Comparison of ENCODE assay signal across 20 cellular contexts in genomic region chr17:80204626-80205468, GRCh38. TPM values are rescaled to one million over a fixed set of nuclear protein-coding genes. Genes with fewer than 3 reads are reported as not detected.
DNase-seq lines count a peak whose midpoint lies in the region; ATAC-seq, FAIRE-seq and TF ChIP-seq lines count a peak whose summit lies in the region.
"Had no signal": no experiment of that assay in that cellular context is flagged by ENCODE, and none has a peak within 500 bp of the region (broad histone marks: within the 10 kb centered on the region; RNA-seq: fewer than 3 reads in every experiment).

No MANE protein-coding gene starts in this region.

- intact Hi-C loops in A673 (cut with micrococcal nuclease; ENCODE audit: unreplicated experiment) (no loop called here), HepG2 (cut with micrococcal nuclease; ENCODE audit: unreplicated experiment) (no loop called here)

- no peaks in the 10 kb centered on the region for H3K36me3 ChIP-seq in A673 (ENCODE audit: insufficient read depth, low read length, poor library complexity, severe bottlenecking)
- peaks cover 0 to 18% of the 10 kb centered on the region in 2 experiments; a peak in 2 of 3 replicates for H3K36me3 ChIP-seq in HEK293 (ENCODE audit: control insufficient read depth in 2 of 2, insufficient read depth in 1 of 2, low read length in 2 of 2)
- peaks cover 2% of the 10 kb centered on the region in 2 experiments; a peak in 2 of 5 replicates for H3K36me3 ChIP-seq in HepG2 (replicated peaks in 1 of 2; ENCODE audit: control insufficient read depth in 1 of 2, insufficient read depth in 2 of 2, low read length in 2 of 2)

- H3K4me2 ChIP-seq in HepG2 (ENCODE audit: low read depth, low read length), result no peak overlapping the region
- H3K4me2 ChIP-seq: PC-9 had no signal

- no peaks in the 10 kb centered on the region for H3K27me3 ChIP-seq in A673 (replicated peaks; ENCODE audit: insufficient read depth, low read depth, low read length, poor library complexity)
- H3K27me3 ChIP-seq in HepG2 (ENCODE audit: control insufficient read depth in 1 of 2, insufficient read depth in 2 of 2, low read length in 2 of 2), result no peaks in the 10 kb centered on the region
- H3K27me3 ChIP-seq: SJCRH30 had no signal

- no peak overlapping the region for H3K4me3 ChIP-seq in A673 (ENCODE audit: low read depth, low read length, poor library complexity, severe bottlenecking)
- H3K4me3 ChIP-seq in HEK293 (ENCODE audit: low read depth, low read length), result no peak overlapping the region
- H3K4me3 ChIP-seq in HepG2 (replicated peaks in 1 of 3; ENCODE audit: insufficient read depth in 1 of 3, low read depth in 2 of 3, low read length in 3 of 3), result no peak overlapping the region
- H3K4me3 ChIP-seq: PC-9, SJCRH30 had no signal

- no peaks in the 10 kb centered on the region for H3K79me2 ChIP-seq in HepG2 (ENCODE audit: insufficient read depth, low read length)

- FAIRE-seq in HepG2 (lab: Jason Lieb, UNC), result no peak
- FAIRE-seq: A204.1, GM12891 had no signal

- H3K27me3 Mint-ChIP-seq in WTC11 (ENCODE audit: low read depth), result no peaks in the 10 kb centered on the region
- H3K27me3 Mint-ChIP-seq: CD4-positive, alpha-beta T cell had no signal

- no peaks in the 10 kb centered on the region for H3K4me1 Mint-ChIP-seq in WTC11

- H3K9ac ChIP-seq in HepG2 (ENCODE audit: insufficient read depth, low read depth, low read length), result no peak overlapping the region

- no peaks in the 10 kb centered on the region for H4K20me1 ChIP-seq in HepG2 (ENCODE audit: insufficient read depth, low read length)

- POLR2A ChIA-PET in A673 (lab: Charles Lee; ENCODE audit: low non-redundant PET) (no interaction called here), HEK293 (lab: Yijun Ruan, JAX) (interaction anchor here (1.3 kb wide), 1 partner anchor 59 kb away, joined by 6 read pairs; no protein-coding TSS in a partner anchor), WTC11 (lab: Charles Lee) (no interaction called here), HepG2 (lab: Yijun Ruan, JAX) (interaction anchor here (0.6 kb wide), 1 partner anchor 59 kb away, joined by 3 read pairs; no protein-coding TSS in a partner anchor)

- TF ChIP-seq EP300 in HepG2 (IDR thresholded peaks at IDR 0.05; ENCODE audit: low read depth in 2 of 2, low read length in 2 of 2), result no peak
- TF ChIP-seq EP300 in HepG2 (CRISPR knock-in tag; IDR thresholded peaks at IDR 0.05; ENCODE audit: borderline replicate concordance), result no peak

- CTCF ChIA-PET in A673 (lab: Charles Lee), result interaction anchor here (0.7 kb wide), 1 partner anchor 220 kb away, joined by 10 read pairs; no protein-coding TSS in a partner anchor
- CTCF ChIA-PET in HEK293 (lab: Yijun Ruan, JAX), result no interaction called here
- CTCF ChIA-PET in WTC11 (lab: Charles Lee), result interaction anchor here (1.2 to 4.3 kb wide), 4 partner anchors 8 to 156 kb away, joined by 3 to 18 read pairs (median 6); no protein-coding TSS in a partner anchor
- CTCF ChIA-PET in HepG2 (lab: Yijun Ruan, JAX; ENCODE audit: low intra/inter-chr PET ratio, low total read pairs), result no interaction called here

- no peak for TF ChIP-seq RAD21 in HepG2 (CRISPR knock-in tag; IDR thresholded peaks at IDR 0.05)

- H3K27ac ChIP-seq in A673 (ENCODE audit: low read depth, low read length, poor library complexity, severe bottlenecking) (no peak overlapping the region), HEK293 (ENCODE audit: extremely low read depth, low read depth, low read length) (no peak overlapping the region), HepG2 (ENCODE audit: extremely low read length, insufficient read depth, low read length) (no peak overlapping the region)
- H3K27ac ChIP-seq: PC-9, SJCRH30 had no signal

- H3K9me3 ChIP-seq in A673 (ENCODE audit: low read depth, low read length, poor library complexity, severe bottlenecking) (no peaks in the 10 kb centered on the region), HEK293 (ENCODE audit: control insufficient read depth, insufficient read depth, low read depth, low read length) (no peaks in the 10 kb centered on the region), HepG2 (ENCODE audit: low read length) (no peaks in the 10 kb centered on the region)
- H3K9me3 ChIP-seq: SJCRH30 had no signal

- H2AFZ ChIP-seq in HepG2 (ENCODE audit: low read length), result no peak overlapping the region
- H2AFZ ChIP-seq: PC-9 had no signal

- ATAC-seq in WTC11, result no peak; the same call in 1 of the 2 replicates
- ATAC-seq in HepG2, result peak; percentile 7; the same call in 2 of the 3 replicates
- no peak for ATAC-seq in GM18511 (IDR thresholded peaks at IDR 0.05; ENCODE audit: unreplicated experiment)
- ATAC-seq in HG03139 (IDR thresholded peaks at IDR 0.05; ENCODE audit: unreplicated experiment), result no peak
- ATAC-seq: HCT116 had no signal

- H3K27ac Mint-ChIP-seq in WTC11, result no peak overlapping the region
- H3K27ac Mint-ChIP-seq: CD4-positive, alpha-beta T cell had no signal

- H3K9me3 Mint-ChIP-seq in WTC11, result no peaks in the 10 kb centered on the region
- H3K9me3 Mint-ChIP-seq: CD4-positive, alpha-beta T cell had no signal

- TF ChIP-seq POLR2A in HepG2 (IDR thresholded peaks at IDR 0.05; ENCODE audit: insufficient read depth in 1 of 2, low read depth in 2 of 2, low read length in 2 of 2), result no peak

- BruUV-seq in A673 (replicated peaks; lab: Mats Ljungman, UMichigan) (no TSS peak), HepG2 (replicated peaks; lab: Mats Ljungman, UMichigan) (no TSS peak)

- 92% methylated on average over 6 of the region's 19 CpGs for WGBS in HepG2 (ENCODE audit: low lambda C conversion rate)

- peaks cover 5% of the 10 kb centered on the region for H3K36me3 Mint-ChIP-seq in WTC11

- peaks cover 9% of the 10 kb centered on the region for H3K4me1 ChIP-seq in A673 (ENCODE audit: insufficient read depth, low read length, poor library complexity, severe bottlenecking)
- H3K4me1 ChIP-seq in HEK293 (ENCODE audit: control insufficient read depth, insufficient read depth, low read length), result no peaks in the 10 kb centered on the region
- no peaks in the 10 kb centered on the region for H3K4me1 ChIP-seq in HepG2 (ENCODE audit: insufficient read depth, low read length)
- H3K4me1 ChIP-seq: SJCRH30 had no signal

- H3K4me3 Mint-ChIP-seq in WTC11, result no peak overlapping the region
- H3K4me3 Mint-ChIP-seq: CD4-positive, alpha-beta T cell had no signal

- in situ Hi-C loops in HepG2 (cut with HindIII; ENCODE audit: extremely low pct_ligation_motif_present, low pct_unique_long_range_greater_than_20kb), result no loop called here

- peak; percentile 34 for DNase-seq in A673 (ENCODE audit: low spot score)
- no peak for DNase-seq in WTC11 (ENCODE audit: low spot score)
- DNase-seq in HepG2 (ENCODE audit: low spot score), result no peak
- no peak for DNase-seq in DMS 273 (lab: John Stamatoyannopoulos, UW; ENCODE audit: unreplicated experiment)
- no peak for DNase-seq in stimulated activated CD4-positive, alpha-beta T cell treated with anti-CD3 and anti-CD28 coated beads, Interleukin-2, amount 100 ng/mL, for 24 hours
- DNase-seq: CD4-positive, alpha-beta T cell; KG1; NCI-H1694 treated with DMSO at 0.1 percent for 48 hours; NCI-H2227 treated with DMSO at 0.1 percent for 48 hours; NCI-H510A treated with DMSO at 0.1 percent for 48 hours; NCI-H774; PC-9; SJCRH30 had no signal

- TF ChIP-seq CTCF in A673 (conservative IDR thresholded peaks at IDR 0.05; ENCODE audit: low read depth, low read length), result no peak
- no peak for TF ChIP-seq CTCF in HEK293 (tag by site-specific recombination; IDR thresholded peaks at IDR 0.05)
- TF ChIP-seq CTCF in WTC11 (IDR thresholded peaks at IDR 0.05), result no peak
- no peak for TF ChIP-seq CTCF in HepG2 (CRISPR knock-in tag; IDR thresholded peaks at IDR 0.05)

RNA-seq across cellular contexts. Expression of gene SGSH, which starts 15.3 kb away (rescaled TPM):
- total RNA-seq in A673 (2021) (32.8 and 33.4 TPM in 2 replicates), WTC11 (2021) (22.0 to 27.7 TPM (median 22.0 TPM) in 3 replicates), HepG2 (2016; rRNA removed; fragmentation: Illumina TruSeq; extraction: Trizol) (5.5 and 12.2 TPM in 2 replicates)
- total RNA-seq in HepG2 (2016; cell fraction: cytosol; rRNA removed; fragmentation: Illumina TruSeq; extraction: Trizol; ENCODE audit: low read depth), result 4.0 and 6.2 TPM in 2 replicates
- 4.5 and 13.3 TPM in 2 replicates for total RNA-seq in HepG2 (2016; cell fraction: insoluble cytoplasmic fraction; rRNA removed; fragmentation: Illumina TruSeq; extraction: Trizol)
- 6.1 and 6.4 TPM in 2 replicates for total RNA-seq in HepG2 (2016; cell fraction: membrane; rRNA removed; fragmentation: Illumina TruSeq; extraction: Trizol)
- total RNA-seq in HepG2 (2016; cell fraction: nucleus; rRNA removed; fragmentation: Illumina TruSeq; extraction: Trizol), result 18.5 and 23.9 TPM in 2 replicates
- 17.6 and 23.9 TPM in 2 replicates for polyA plus RNA-seq in HepG2 (2011; rRNA removed)
- polyA plus RNA-seq in HepG2 (2011; cell fraction: cytosol; rRNA removed), result 13.7 and 17.1 TPM in 2 replicates
- 145 and 163 TPM in 2 replicates for polyA plus RNA-seq in HepG2 (2011; cell fraction: nucleus; rRNA removed)
- polyA plus RNA-seq in HepG2 (2012), result 21.6 and 30.9 TPM in 2 replicates
- 3.7 and 4.2 TPM in 2 replicates for polyA plus RNA-seq in HepG2 (2016; cell fraction: cytosol; fragmentation: Illumina TruSeq; extraction: Trizol; ENCODE audit: low read depth)
- polyA plus RNA-seq in HepG2 (2016; cell fraction: insoluble cytoplasmic fraction; fragmentation: Illumina TruSeq; extraction: Trizol; ENCODE audit: low read depth), result 7.1 and 11.5 TPM in 2 replicates
- 7.0 and 7.3 TPM in 2 replicates for polyA plus RNA-seq in HepG2 (2016; cell fraction: membrane; fragmentation: Illumina TruSeq; extraction: Trizol; ENCODE audit: low read depth)
- polyA plus RNA-seq in HepG2 (2016; cell fraction: nucleus; fragmentation: Illumina TruSeq; extraction: Trizol; ENCODE audit: insufficient read depth, low read depth), result 81.4 and 86.8 TPM in 2 replicates
- 15.4 and 23.1 TPM in 2 replicates for polyA minus RNA-seq in HepG2 (2011; rRNA and poly(A)+ RNA removed; ENCODE audit: low replicate concordance)
- polyA minus RNA-seq in HepG2 (2011; cell fraction: cytosol; rRNA and poly(A)+ RNA removed), result 15.4 and 18.7 TPM in 2 replicates
- polyA minus RNA-seq in HepG2 (2011; cell fraction: nucleus; rRNA and poly(A)+ RNA removed), result 34.1 and 36.2 TPM in 2 replicates

RNA-seq across cellular contexts. Expression of gene SLC26A11, which starts 15.4 kb away (rescaled TPM):
- total RNA-seq in A673 (2021) (23.5 and 23.6 TPM in 2 replicates), WTC11 (2021) (19.1 to 26.4 TPM (median 23.5 TPM) in 3 replicates), HepG2 (2016; rRNA removed; fragmentation: Illumina TruSeq; extraction: Trizol) (3.1 and 8.7 TPM in 2 replicates)
- 3.2 and 3.4 TPM in 2 replicates for total RNA-seq in HepG2 (2016; cell fraction: cytosol; rRNA removed; fragmentation: Illumina TruSeq; extraction: Trizol; ENCODE audit: low read depth)
- total RNA-seq in HepG2 (2016; cell fraction: insoluble cytoplasmic fraction; rRNA removed; fragmentation: Illumina TruSeq; extraction: Trizol), result 3.5 and 11.2 TPM in 2 replicates
- 3.1 and 3.2 TPM in 2 replicates for total RNA-seq in HepG2 (2016; cell fraction: membrane; rRNA removed; fragmentation: Illumina TruSeq; extraction: Trizol)
- 12.9 and 13.6 TPM in 2 replicates for total RNA-seq in HepG2 (2016; cell fraction: nucleus; rRNA removed; fragmentation: Illumina TruSeq; extraction: Trizol)
- 13.2 and 21.1 TPM in 2 replicates for polyA plus RNA-seq in HepG2 (2011; rRNA removed)
- polyA plus RNA-seq in HepG2 (2011; cell fraction: cytosol; rRNA removed), result 5.5 and 7.6 TPM in 2 replicates
- 121 and 146 TPM in 2 replicates for polyA plus RNA-seq in HepG2 (2011; cell fraction: nucleus; rRNA removed)
- polyA plus RNA-seq in HepG2 (2012), result 7.0 and 18.5 TPM in 2 replicates
- 0.73 and 1.0 TPM in 2 replicates for polyA plus RNA-seq in HepG2 (2016; cell fraction: cytosol; fragmentation: Illumina TruSeq; extraction: Trizol; ENCODE audit: low read depth)
- 2.8 and 4.4 TPM in 2 replicates for polyA plus RNA-seq in HepG2 (2016; cell fraction: insoluble cytoplasmic fraction; fragmentation: Illumina TruSeq; extraction: Trizol; ENCODE audit: low read depth)
- polyA plus RNA-seq in HepG2 (2016; cell fraction: membrane; fragmentation: Illumina TruSeq; extraction: Trizol; ENCODE audit: low read depth), result 1.4 and 2.3 TPM in 2 replicates
- polyA plus RNA-seq in HepG2 (2016; cell fraction: nucleus; fragmentation: Illumina TruSeq; extraction: Trizol; ENCODE audit: insufficient read depth, low read depth), result 29.5 and 32.2 TPM in 2 replicates
- 7.7 and 20.5 TPM in 2 replicates for polyA minus RNA-seq in HepG2 (2011; rRNA and poly(A)+ RNA removed; ENCODE audit: low replicate concordance)
- polyA minus RNA-seq in HepG2 (2011; cell fraction: cytosol; rRNA and poly(A)+ RNA removed), result 5.6 and 11.8 TPM in 2 replicates
- 22.4 and 23.0 TPM in 2 replicates for polyA minus RNA-seq in HepG2 (2011; cell fraction: nucleus; rRNA and poly(A)+ RNA removed)

RNA-seq across cellular contexts. Expression of gene CARD14, which starts 35.0 kb away (rescaled TPM):
- 0.09 TPM in 1 of 2 replicates, not detected in the other for total RNA-seq in A673 (2021)
- total RNA-seq in WTC11 (2021), result 0.18 to 0.83 TPM (median 0.25 TPM) in 3 replicates
- 0.11 TPM in 1 of 2 replicates, not detected in the other for total RNA-seq in HepG2 (2016; rRNA removed; fragmentation: Illumina TruSeq; extraction: Trizol)
- total RNA-seq in HepG2 (2016; cell fraction: cytosol; rRNA removed; fragmentation: Illumina TruSeq; extraction: Trizol; ENCODE audit: low read depth), result not detected in 2 replicates
- total RNA-seq in HepG2 (2016; cell fraction: insoluble cytoplasmic fraction; rRNA removed; fragmentation: Illumina TruSeq; extraction: Trizol), result 0.06 TPM in 1 of 2 replicates, not detected in the other
- total RNA-seq in HepG2 (2016; cell fraction: membrane; rRNA removed; fragmentation: Illumina TruSeq; extraction: Trizol), result not detected in 2 replicates
- total RNA-seq in HepG2 (2016; cell fraction: nucleus; rRNA removed; fragmentation: Illumina TruSeq; extraction: Trizol), result not detected in 2 replicates
- polyA plus RNA-seq in HepG2 (2011; rRNA removed), result 0.03 TPM in 1 of 2 replicates, not detected in the other
- not detected in 2 replicates for polyA plus RNA-seq in HepG2 (2011; cell fraction: cytosol; rRNA removed)
- polyA plus RNA-seq in HepG2 (2011; cell fraction: nucleus; rRNA removed), result 0.05 and 0.11 TPM in 2 replicates
- polyA plus RNA-seq in HepG2 (2012), result 0.16 and 0.19 TPM in 2 replicates
- not detected in 2 replicates for polyA plus RNA-seq in HepG2 (2016; cell fraction: cytosol; fragmentation: Illumina TruSeq; extraction: Trizol; ENCODE audit: low read depth)
- polyA plus RNA-seq in HepG2 (2016; cell fraction: insoluble cytoplasmic fraction; fragmentation: Illumina TruSeq; extraction: Trizol; ENCODE audit: low read depth), result not detected in 2 replicates
- not detected in 2 replicates for polyA plus RNA-seq in HepG2 (2016; cell fraction: membrane; fragmentation: Illumina TruSeq; extraction: Trizol; ENCODE audit: low read depth)
- polyA plus RNA-seq in HepG2 (2016; cell fraction: nucleus; fragmentation: Illumina TruSeq; extraction: Trizol; ENCODE audit: insufficient read depth, low read depth), result 0.21 TPM in 1 of 2 replicates, not detected in the other
- 0.22 and 5.5 TPM in 2 replicates for polyA minus RNA-seq in HepG2 (2011; rRNA and poly(A)+ RNA removed; ENCODE audit: low replicate concordance)
- polyA minus RNA-seq in HepG2 (2011; cell fraction: cytosol; rRNA and poly(A)+ RNA removed), result not detected in 2 replicates
- polyA minus RNA-seq in HepG2 (2011; cell fraction: nucleus; rRNA and poly(A)+ RNA removed), result not detected in 2 replicates
- total RNA-seq: CD4-positive, alpha-beta T cell had no signal
- polyA plus RNA-seq: BJ had no signal

RNA-seq across cellular contexts. Expression of gene RNF213, which starts 55.8 kb away (rescaled TPM):
- total RNA-seq in A673 (2021) (78.0 and 102 TPM in 2 replicates), WTC11 (2021) (70.3 to 72.6 TPM (median 70.5 TPM) in 3 replicates), HepG2 (2016; rRNA removed; fragmentation: Illumina TruSeq; extraction: Trizol) (38.7 and 42.8 TPM in 2 replicates)
- total RNA-seq in HepG2 (2016; cell fraction: cytosol; rRNA removed; fragmentation: Illumina TruSeq; extraction: Trizol; ENCODE audit: low read depth), result 8.0 and 9.3 TPM in 2 replicates
- total RNA-seq in HepG2 (2016; cell fraction: insoluble cytoplasmic fraction; rRNA removed; fragmentation: Illumina TruSeq; extraction: Trizol), result 36.5 and 38.8 TPM in 2 replicates
- total RNA-seq in HepG2 (2016; cell fraction: membrane; rRNA removed; fragmentation: Illumina TruSeq; extraction: Trizol), result 12.8 and 13.4 TPM in 2 replicates
- 57.4 and 57.5 TPM in 2 replicates for total RNA-seq in HepG2 (2016; cell fraction: nucleus; rRNA removed; fragmentation: Illumina TruSeq; extraction: Trizol)
- 38.6 and 44.0 TPM in 2 replicates for polyA plus RNA-seq in HepG2 (2011; rRNA removed)
- polyA plus RNA-seq in HepG2 (2011; cell fraction: cytosol; rRNA removed), result 16.4 and 18.9 TPM in 2 replicates
- polyA plus RNA-seq in HepG2 (2011; cell fraction: nucleus; rRNA removed), result 134 and 171 TPM in 2 replicates
- polyA plus RNA-seq in HepG2 (2012), result 28.2 and 46.6 TPM in 2 replicates
- 1.4 and 2.0 TPM in 2 replicates for polyA plus RNA-seq in HepG2 (2016; cell fraction: cytosol; fragmentation: Illumina TruSeq; extraction: Trizol; ENCODE audit: low read depth)
- 23.5 and 27.4 TPM in 2 replicates for polyA plus RNA-seq in HepG2 (2016; cell fraction: insoluble cytoplasmic fraction; fragmentation: Illumina TruSeq; extraction: Trizol; ENCODE audit: low read depth)
- polyA plus RNA-seq in HepG2 (2016; cell fraction: membrane; fragmentation: Illumina TruSeq; extraction: Trizol; ENCODE audit: low read depth), result 3.4 and 3.7 TPM in 2 replicates
- 77.8 and 79.2 TPM in 2 replicates for polyA plus RNA-seq in HepG2 (2016; cell fraction: nucleus; fragmentation: Illumina TruSeq; extraction: Trizol; ENCODE audit: insufficient read depth, low read depth)
- polyA minus RNA-seq in HepG2 (2011; rRNA and poly(A)+ RNA removed; ENCODE audit: low replicate concordance), result 133 and 148 TPM in 2 replicates
- polyA minus RNA-seq in HepG2 (2011; cell fraction: cytosol; rRNA and poly(A)+ RNA removed), result 36.1 and 37.6 TPM in 2 replicates
- 108 and 132 TPM in 2 replicates for polyA minus RNA-seq in HepG2 (2011; cell fraction: nucleus; rRNA and poly(A)+ RNA removed)

RNA-seq across cellular contexts. Expression of gene EIF4A3, which starts 57.9 kb away (rescaled TPM):
- total RNA-seq in A673 (2021), result 155 and 158 TPM in 2 replicates
- total RNA-seq in WTC11 (2021), result 142 to 160 TPM (median 142 TPM) in 3 replicates
- total RNA-seq in HepG2 (2016; rRNA removed; fragmentation: Illumina TruSeq; extraction: Trizol), result 187 and 239 TPM in 2 replicates
- 22.3 and 28.3 TPM in 2 replicates for total RNA-seq in HepG2 (2016; cell fraction: cytosol; rRNA removed; fragmentation: Illumina TruSeq; extraction: Trizol; ENCODE audit: low read depth)
- total RNA-seq in HepG2 (2016; cell fraction: insoluble cytoplasmic fraction; rRNA removed; fragmentation: Illumina TruSeq; extraction: Trizol), result 185 and 243 TPM in 2 replicates
- 36.4 and 40.0 TPM in 2 replicates for total RNA-seq in HepG2 (2016; cell fraction: membrane; rRNA removed; fragmentation: Illumina TruSeq; extraction: Trizol)
- total RNA-seq in HepG2 (2016; cell fraction: nucleus; rRNA removed; fragmentation: Illumina TruSeq; extraction: Trizol), result 83.4 and 83.5 TPM in 2 replicates
- polyA plus RNA-seq in HepG2 (2011; rRNA removed), result 121 and 145 TPM in 2 replicates
- 103 and 117 TPM in 2 replicates for polyA plus RNA-seq in HepG2 (2011; cell fraction: cytosol; rRNA removed)
- 77.0 and 103 TPM in 2 replicates for polyA plus RNA-seq in HepG2 (2011; cell fraction: nucleus; rRNA removed)
- 104 and 124 TPM in 2 replicates for polyA plus RNA-seq in HepG2 (2012)
- polyA plus RNA-seq in HepG2 (2016; cell fraction: cytosol; fragmentation: Illumina TruSeq; extraction: Trizol; ENCODE audit: low read depth), result 8.3 and 9.0 TPM in 2 replicates
- polyA plus RNA-seq in HepG2 (2016; cell fraction: insoluble cytoplasmic fraction; fragmentation: Illumina TruSeq; extraction: Trizol; ENCODE audit: low read depth), result 233 and 236 TPM in 2 replicates
- polyA plus RNA-seq in HepG2 (2016; cell fraction: membrane; fragmentation: Illumina TruSeq; extraction: Trizol; ENCODE audit: low read depth), result 19.8 and 20.6 TPM in 2 replicates
- polyA plus RNA-seq in HepG2 (2016; cell fraction: nucleus; fragmentation: Illumina TruSeq; extraction: Trizol; ENCODE audit: insufficient read depth, low read depth), result 120 and 131 TPM in 2 replicates
- 54.2 and 110 TPM in 2 replicates for polyA minus RNA-seq in HepG2 (2011; rRNA and poly(A)+ RNA removed; ENCODE audit: low replicate concordance)
- 55.3 and 55.4 TPM in 2 replicates for polyA minus RNA-seq in HepG2 (2011; cell fraction: cytosol; rRNA and poly(A)+ RNA removed)
- polyA minus RNA-seq in HepG2 (2011; cell fraction: nucleus; rRNA and poly(A)+ RNA removed), result 61.8 and 65.1 TPM in 2 replicates

Comparison
In these comparisons a context has a peak if more than half of its experiments do, and no peak if none do; other contexts are left out.
1. CTCF ChIA-PET loops: an anchor here in A673 (0.7 kb wide) and WTC11 (1.2 to 4.3 kb wide); none called in HEK293 and HepG2.
2. POLR2A ChIA-PET loops: an anchor here in HEK293 (1.3 kb wide) and HepG2 (0.6 kb wide); none called in A673 and WTC11.